12 cellular contexts compared by ENCODE assay signal in the genomic region with DNA sequence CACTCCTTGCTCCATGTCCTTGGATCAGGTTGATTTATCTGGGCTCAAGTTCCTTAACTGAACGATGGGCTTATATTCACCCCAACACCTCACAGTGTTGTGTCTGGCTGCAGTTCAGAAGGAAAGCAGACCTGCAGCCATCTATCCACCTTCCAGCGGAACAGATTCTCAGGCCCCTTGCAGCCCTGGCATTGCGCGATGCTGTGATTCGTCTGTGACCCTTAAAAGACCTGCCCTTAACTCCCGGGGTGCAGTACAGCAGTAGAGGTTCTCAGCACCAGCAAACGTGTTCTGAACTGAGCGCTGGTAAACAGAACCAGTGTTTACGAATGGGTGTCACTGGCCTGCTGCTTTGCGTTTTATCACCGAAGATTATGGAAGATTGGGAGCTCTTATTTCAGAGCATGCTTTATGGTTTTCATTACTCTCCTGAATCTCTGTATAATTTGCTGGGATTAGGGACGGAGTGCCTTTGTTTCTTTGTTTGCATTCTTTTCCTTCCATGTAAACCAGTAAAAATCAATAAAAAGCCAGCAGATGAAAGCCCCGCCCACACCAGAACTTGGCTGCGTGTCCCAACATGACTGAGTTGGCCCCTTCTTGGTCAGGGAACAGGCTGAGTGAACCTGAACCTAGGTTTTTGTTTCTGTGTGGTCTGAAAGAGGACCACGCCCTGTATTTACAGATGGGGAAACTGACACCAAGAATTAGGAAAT.
A peak's percentile ranks its signal among the peaks of the same experiment; 100 is the strongest.
DNase-seq lines count a peak whose midpoint lies in the region; ATAC-seq and TF ChIP-seq lines count a peak whose summit lies in the region.
"Had no signal": no experiment of that assay in that cellular context is flagged by ENCODE, and none has a peak within 500 bp of the region (broad histone marks: within the 10 kb centered on the region; RNA-seq: fewer than 3 reads in every experiment).

No MANE protein-coding gene starts in this region.

- H3F3A ChIP-seq in smooth muscle cell (ENCODE audit: low read depth), result no peaks in the 10 kb centered on the region

- no peaks in the 10 kb centered on the region for H3K27me3 Mint-ChIP-seq in activated CD8-positive, alpha-beta T cell treated with anti-CD3 and anti-CD28 coated beads, Interleukin-2, amount 10 ng/mL, durations not matched to agents 7 days and 5 days (ENCODE audit: low read depth)
- H3K27me3 Mint-ChIP-seq: activated CD4-positive, alpha-beta memory T cell treated with anti-CD3 and anti-CD28 coated beads, Interleukin-2, amount 10 ng/mL, durations not matched to agents 7 days and 5 days; naive thymus-derived CD4-positive, alpha-beta T cell had no signal

- H3K4me3 ChIP-seq in epithelial cell of esophagus (ENCODE audit: low read length) (no peak overlapping the region), smooth muscle cell (no peak overlapping the region)
- H3K4me3 ChIP-seq: uterus had no signal

- H3K36me3 ChIP-seq in smooth muscle cell (ENCODE audit: low read depth), result no peaks in the 10 kb centered on the region
- H3K36me3 ChIP-seq: breast epithelium, uterus had no signal

- TF ChIP-seq CTCF in epithelial cell of esophagus (IDR thresholded peaks at IDR 0.05; ENCODE audit: insufficient read depth, low read depth, low read length, missing control alignments), result no peak
- no peak for TF ChIP-seq CTCF in smooth muscle cell (IDR thresholded peaks at IDR 0.05; ENCODE audit: borderline replicate concordance, insufficient read depth, poor library complexity, severe bottlenecking)

- H3K27ac ChIP-seq in smooth muscle cell (ENCODE audit: low read depth), result no peak overlapping the region
- H3K27ac ChIP-seq: breast epithelium, uterus had no signal

- H3K9me3 Mint-ChIP-seq in activated CD8-positive, alpha-beta T cell treated with anti-CD3 and anti-CD28 coated beads, Interleukin-2, amount 10 ng/mL, durations not matched to agents 7 days and 5 days (ENCODE audit: insufficient read depth), result no peaks in the 10 kb centered on the region
- H3K9me3 Mint-ChIP-seq: activated CD4-positive, alpha-beta memory T cell treated with anti-CD3 and anti-CD28 coated beads, Interleukin-2, amount 10 ng/mL, durations not matched to agents 7 days and 5 days had no signal

- H3K27me3 ChIP-seq in smooth muscle cell (ENCODE audit: low read depth), result no peaks in the 10 kb centered on the region
- H3K27me3 ChIP-seq: breast epithelium, uterus had no signal

- H3K4me1 Mint-ChIP-seq in activated CD8-positive, alpha-beta T cell treated with anti-CD3 and anti-CD28 coated beads, Interleukin-2, amount 10 ng/mL, durations not matched to agents 7 days and 5 days (ENCODE audit: low read depth), result peaks cover 20% of the 10 kb centered on the region

- H3K4me2 ChIP-seq in smooth muscle cell, result peak overlapping the region; percentile 58

- no peaks in the 10 kb centered on the region for H4K20me1 ChIP-seq in smooth muscle cell (ENCODE audit: low read depth)

- H3K9me3 ChIP-seq in smooth muscle cell (replicated peaks; ENCODE audit: low read depth), result no peaks in the 10 kb centered on the region
- H3K9me3 ChIP-seq: breast epithelium, uterus had no signal

- peaks cover 8% of the 10 kb centered on the region for H3K4me1 ChIP-seq in smooth muscle cell (ENCODE audit: low read depth)
- H3K4me1 ChIP-seq: breast epithelium, uterus had no signal

- POLR2A ChIA-PET in activated CD8-positive, alpha-beta T cell treated with anti-CD3 and anti-CD28 coated beads, Interleukin-2, amount 10 ng/mL, durations not matched to agents 7 days and 5 days (lab: Charles Lee), result no interaction called here

- H3K79me2 ChIP-seq in smooth muscle cell (ENCODE audit: low read depth), result no peaks in the 10 kb centered on the region

- H2AFZ ChIP-seq in smooth muscle cell (ENCODE audit: low read depth), result no peak overlapping the region

- 33% methylated on average over 15 of the region's 15 CpGs for WGBS in smooth muscle cell (ENCODE audit: low lambda C conversion rate)

- CTCF ChIA-PET in activated CD8-positive, alpha-beta T cell treated with anti-CD3 and anti-CD28 coated beads, Interleukin-2, amount 10 ng/mL, durations not matched to agents 7 days and 5 days (lab: Charles Lee), result interaction anchor here (0.8 kb wide), 1 partner anchor 22 kb away, joined by 4 read pairs; no protein-coding TSS in a partner anchor

- H3K36me3 Mint-ChIP-seq in activated CD8-positive, alpha-beta T cell treated with anti-CD3 and anti-CD28 coated beads, Interleukin-2, amount 10 ng/mL, durations not matched to agents 7 days and 5 days (ENCODE audit: low read depth), result no peaks in the 10 kb centered on the region

- H3K27ac Mint-ChIP-seq in activated CD8-positive, alpha-beta T cell treated with anti-CD3 and anti-CD28 coated beads, Interleukin-2, amount 10 ng/mL, durations not matched to agents 7 days and 5 days, result no peak overlapping the region
- H3K27ac Mint-ChIP-seq: activated CD4-positive, alpha-beta memory T cell treated with anti-CD3 and anti-CD28 coated beads, Interleukin-2, amount 10 ng/mL, durations not matched to agents 7 days and 5 days had no signal

- no peak for ATAC-seq in GM21576 (IDR thresholded peaks at IDR 0.05; ENCODE audit: unreplicated experiment)
- no peak for ATAC-seq in activated CD8-positive, alpha-beta T cell treated with anti-CD3 and anti-CD28 coated beads, Interleukin-2, amount 10 ng/mL, durations not matched to agents 7 days and 5 days
- ATAC-seq: naive thymus-derived CD4-positive, alpha-beta T cell had no signal

- no peak overlapping the region for H3K4me3 Mint-ChIP-seq in activated CD8-positive, alpha-beta T cell treated with anti-CD3 and anti-CD28 coated beads, Interleukin-2, amount 10 ng/mL, durations not matched to agents 7 days and 5 days
- H3K4me3 Mint-ChIP-seq: activated CD4-positive, alpha-beta memory T cell treated with anti-CD3 and anti-CD28 coated beads, Interleukin-2, amount 10 ng/mL, durations not matched to agents 7 days and 5 days; naive thymus-derived CD4-positive, alpha-beta T cell had no signal

- no peak overlapping the region for H3K9ac ChIP-seq in smooth muscle cell (ENCODE audit: low read depth)

- peak; percentile 65 for DNase-seq in H4 (ENCODE audit: low spot score)
- peak; percentile 18 for DNase-seq in NCI-H510A (lab: John Stamatoyannopoulos, UW)
- peak; percentile 75 for DNase-seq in epithelial cell of esophagus (ENCODE audit: low read depth)
- DNase-seq in smooth muscle cell (lab: John Stamatoyannopoulos, UW; ENCODE audit: unreplicated experiment), result no peak
- DNase-seq in NCI-H2171 (lab: John Stamatoyannopoulos, UW), result no peak
- no peak for DNase-seq in foreskin melanocyte
- no peak for DNase-seq in activated CD8-positive, alpha-beta T cell treated with anti-CD3 and anti-CD28 coated beads, Interleukin-2, amount 10 ng/mL, durations not matched to agents 7 days and 5 days
- DNase-seq: activated CD4-positive, alpha-beta memory T cell treated with anti-CD3 and anti-CD28 coated beads, Interleukin-2, amount 10 ng/mL, durations not matched to agents 7 days and 5 days; naive thymus-derived CD4-positive, alpha-beta T cell; uterus had no signal

Comparison
In these comparisons a context has a peak if more than half of its experiments do, and no peak if none do; other contexts are left out.
1. DNase-seq: peak in H4 (single experiment), NCI-H510A (single experiment) and epithelial cell of esophagus (single experiment); none in smooth muscle cell (single experiment), NCI-H2171 (single experiment), foreskin melanocyte (single experiment) and activated CD8-positive, alpha-beta T cell treated with anti-CD3 and anti-CD28 coated beads, Interleukin-2, amount 10 ng/mL, durations not matched to agents 7 days and 5 days (single experiment).